In genomic region chr7:107581387-107582013, GRCh38 we compare ENCODE assay signal across 10 cellular contexts. TPM values are rescaled to one million over a fixed set of nuclear protein-coding genes. Genes with fewer than 3 reads are reported as not detected.
DNase-seq lines count a peak whose midpoint lies in the region; ATAC-seq, FAIRE-seq and TF ChIP-seq lines count a peak whose summit lies in the region.
"Had no signal": no experiment of that assay in that cellular context is flagged by ENCODE, and none has a peak within 500 bp of the region (broad histone marks: within the 10 kb centered on the region; RNA-seq: fewer than 3 reads in every experiment).

No MANE protein-coding gene starts in this region.

- H3K4me2 ChIP-seq in K562 (ENCODE audit: insufficient read depth, low read length) (peak overlapping the region; percentile 65), mesenchymal stem cell (ENCODE audit: low read length, poor library complexity, severe bottlenecking) (no peak overlapping the region)

- H2BK120ac ChIP-seq in mesenchymal stem cell (ENCODE audit: low read depth, low read length), result no peak overlapping the region

- H2AK5ac ChIP-seq in mesenchymal stem cell (ENCODE audit: low read length, severe bottlenecking), result no peak overlapping the region

- no peak overlapping the region for H2BK15ac ChIP-seq in mesenchymal stem cell (ENCODE audit: low read depth, poor library complexity, severe bottlenecking)

- H3K36me3 ChIP-seq in heart right ventricle (peaks cover 0 to 38% (median 10%) of the 10 kb centered on the region in 9 donors), K562 (ENCODE audit: control insufficient read depth, insufficient read depth, low read length) (peaks cover 40% of the 10 kb centered on the region), mesenchymal stem cell (ENCODE audit: control insufficient read depth in 1 of 2, insufficient read depth in 2 of 2, low read depth in 1 of 2, low read length in 2 of 2) (peaks cover 3 to 30% of the 10 kb centered on the region in 2 experiments), upper lobe of right lung (peaks cover 22% of the 10 kb centered on the region), H7 (replicated peaks; ENCODE audit: control insufficient read depth, insufficient read depth, low read length) (no peaks in the 10 kb centered on the region)

- WGBS in heart right ventricle, 2 donors, result 21 to 26% methylated on average over 5 of the region's 5 CpGs
- 22% methylated on average over 5 of the region's 5 CpGs for WGBS in K562 (ENCODE audit: insufficient coverage, low coverage, missing lambda C conversion rate)
- 89% methylated on average over 4 of the region's 5 CpGs for WGBS in mesenchymal stem cell

- peaks cover 19% of the 10 kb centered on the region for H3K79me1 ChIP-seq in mesenchymal stem cell (replicated peaks; ENCODE audit: low read length, poor library complexity, severe bottlenecking)

- no peak overlapping the region for H2BK5ac ChIP-seq in mesenchymal stem cell (ENCODE audit: low read depth, low read length, poor library complexity, severe bottlenecking)

- TF ChIP-seq RAD21 in K562 (CRISPR knock-in tag; conservative IDR thresholded peaks at IDR 0.05 in 1 of 2, IDR thresholded peaks at IDR 0.05 in 1 of 2), result no peak

- no peak overlapping the region for H3K23ac ChIP-seq in mesenchymal stem cell (ENCODE audit: low read length in 2 of 2)

- no peak overlapping the region for H2BK12ac ChIP-seq in mesenchymal stem cell (ENCODE audit: low read length in 2 of 2)

- H4K20me1 ChIP-seq in K562 (replicated peaks; ENCODE audit: control insufficient read depth, insufficient read depth, low read length), result no peaks in the 10 kb centered on the region

- no TSS peak for BruUV-seq in K562 (replicated peaks; lab: Mats Ljungman, UMichigan)

- peaks cover 49% of the 10 kb centered on the region for H3K79me2 ChIP-seq in K562 (ENCODE audit: control insufficient read depth, insufficient read depth, low read length)

- H3K27ac ChIP-seq in heart right ventricle (peak overlapping the region in 8 of 10 donors; percentile 96 to 99 (median 98)), K562 (ENCODE audit: extremely low read depth, low read depth, low read length) (peak overlapping the region; percentile 83; the same call in 2 of the 3 replicates), mesenchymal stem cell (ENCODE audit: low read length, poor library complexity, severe bottlenecking) (no peak overlapping the region), upper lobe of right lung (no peak overlapping the region)

- intact Hi-C loops in heart right ventricle (cut with DNase I) (loop anchor here in 5 of 10 donors (2.0 to 10.0 kb wide), 11 partner anchors 13 to 387 kb away; partner anchors contain the start of genes GPR22 (in 2 of the 5) and CBLL1 (in 1 of the 5)), left ventricle myocardium superior (cut with micrococcal nuclease) (no loop called here), K562 (cut with micrococcal nuclease) (loop anchor here (2.0 kb wide), 1 partner anchor 143 kb away; no protein-coding TSS in a partner anchor), upper lobe of right lung (cut with DNase I) (no loop called here)

- CTCF ChIA-PET in K562 (lab: Yijun Ruan, JAX; ENCODE audit: low intra/inter-chr PET ratio), result interaction anchor here (0.9 kb wide), 1 partner anchor 10 kb away, joined by 3 read pairs; no protein-coding TSS in a partner anchor

- H3K9ac ChIP-seq in K562 (ENCODE audit: insufficient read depth in 1 of 2, low read depth in 2 of 2, low read length in 2 of 2) (peak overlapping the region in 1 of 2 experiments; percentile 92; a peak in 3 of 4 replicates), mesenchymal stem cell (ENCODE audit: low read length) (peak overlapping the region; percentile 96)

- in situ Hi-C loops in K562 (cut with MboI), result no loop called here

- ATAC-seq in heart right ventricle (no peak), left ventricle myocardium superior (no peak), K562 (no peak), upper lobe of right lung (no peak)

- POLR2A ChIA-PET in K562 (lab: Yijun Ruan, JAX), result interaction anchor here (0.5 to 2.6 kb wide), 5 partner anchors 9 to 500 kb away, joined by 3 to 12 read pairs (median 3); partner anchors contain the start of genes COG5 and DUS4L

- H4K91ac ChIP-seq in mesenchymal stem cell (ENCODE audit: low read length), result no peak overlapping the region

- H3K9me1 ChIP-seq in K562 (ENCODE audit: control insufficient read depth, insufficient read depth, low read length), result no peaks in the 10 kb centered on the region

- H3K27me3 ChIP-seq in heart right ventricle (no peaks in the 10 kb centered on the region), K562 (ENCODE audit: control insufficient read depth in 2 of 2, insufficient read depth in 2 of 2, low read length in 2 of 2) (no peaks in the 10 kb centered on the region), mesenchymal stem cell (ENCODE audit: control insufficient read depth in 1 of 2, insufficient read depth in 1 of 2, low read length in 2 of 2) (no peaks in the 10 kb centered on the region), upper lobe of right lung (no peaks in the 10 kb centered on the region), H7 (ENCODE audit: control insufficient read depth, insufficient read depth, low read length) (no peaks in the 10 kb centered on the region)

- H4K8ac ChIP-seq in mesenchymal stem cell (ENCODE audit: low read length), result no peak overlapping the region

- TF ChIP-seq EP300 in K562 (IDR thresholded peaks at IDR 0.05; ENCODE audit: low read length), result no peak

- no peak overlapping the region for H3K14ac ChIP-seq in mesenchymal stem cell (ENCODE audit: low read length in 2 of 2)

- no peak overlapping the region for H3K18ac ChIP-seq in mesenchymal stem cell (ENCODE audit: low read depth in 1 of 2, low read length in 2 of 2)

- no peak for TF ChIP-seq POLR2A in K562 (conservative IDR thresholded peaks at IDR 0.05)

- no peak for TF ChIP-seq CTCF in heart right ventricle (IDR thresholded peaks at IDR 0.05)
- no peak for TF ChIP-seq CTCF in K562 (IDR thresholded peaks at IDR 0.05 in 2 of 3, conservative IDR thresholded peaks at IDR 0.05 in 1 of 3; ENCODE audit: insufficient read depth in 2 of 3, low read depth in 1 of 3, low read length in 3 of 3)
- no peak for TF ChIP-seq CTCF in upper lobe of right lung (IDR thresholded peaks at IDR 0.05)

- H2AFZ ChIP-seq in K562 (ENCODE audit: low read depth, low read length), result peak overlapping the region; percentile 13; the same call in 1 of the 2 replicates
- no peak overlapping the region for H2AFZ ChIP-seq in mesenchymal stem cell (ENCODE audit: low read depth, low read length)

- no peak for FAIRE-seq in K562 (lab: Jason Lieb, UNC)

- H3K4ac ChIP-seq in mesenchymal stem cell (ENCODE audit: low read depth in 1 of 2, low read length in 2 of 2), result no peak overlapping the region

- peaks cover 0 to 58% (median 31%) of the 10 kb centered on the region in 9 donors for H3K4me1 ChIP-seq in heart right ventricle
- H3K4me1 ChIP-seq in K562 (replicated peaks in 1 of 2; ENCODE audit: control insufficient read depth in 2 of 2, insufficient read depth in 2 of 2, low read length in 2 of 2), result peaks cover 6 to 13% of the 10 kb centered on the region in 2 experiments; a peak in 4 of 5 replicates
- no peaks in the 10 kb centered on the region for H3K4me1 ChIP-seq in mesenchymal stem cell (ENCODE audit: control insufficient read depth, insufficient read depth, low read depth, low read length)
- peaks cover 18% of the 10 kb centered on the region for H3K4me1 ChIP-seq in upper lobe of right lung

- H3K4me3 ChIP-seq in heart right ventricle (peak overlapping the region; percentile 56 to 90 (median 74)), K562 (peak overlapping the region; percentile 62), mesenchymal stem cell (ENCODE audit: insufficient read depth in 1 of 2, low read depth in 1 of 2, low read length in 2 of 2) (peak overlapping the region in 1 of 2 experiments; percentile 96), upper lobe of right lung (peak overlapping the region; percentile 86), H7 (ENCODE audit: insufficient read depth, low read depth, low read length) (no peak overlapping the region)

- H3K9me3 ChIP-seq in heart right ventricle, result no peaks in the 10 kb centered on the region
- H3K9me3 ChIP-seq in K562 (replicated peaks; ENCODE audit: control insufficient read depth, insufficient read depth, low read depth, low read length), result no peaks in the 10 kb centered on the region
- H3K9me3 ChIP-seq in mesenchymal stem cell (ENCODE audit: control insufficient read depth, low read length), result no peaks in the 10 kb centered on the region
- no peaks in the 10 kb centered on the region for H3K9me3 ChIP-seq in upper lobe of right lung

- DNase-seq in heart right ventricle (no peak), left ventricle myocardium superior (no peak), K562 (ENCODE audit: extremely low read depth in 1 of 4, low spot score in 3 of 4) (peak in 1 of 4 experiments; percentile 26), mesenchymal stem cell (peak; percentile 7), upper lobe of right lung (no peak), A172 (ENCODE audit: low spot score) (no peak), SIG-M5 treated with dmso at 0.1 percent for 504 hours (lab: John Stamatoyannopoulos, UW; ENCODE audit: unreplicated experiment) (no peak), H7 (no peak)
- DNase-seq: hypothalamus, NCI-H345 had no signal

RNA-seq across cellular contexts. Expression of gene BCAP29, which starts 1.5 kb away (rescaled TPM):
- 100 to 1,000 TPM in 9 of 10 donors, 10 to 100 TPM in 1; 94.7 to 141 (median 118) TPM for total RNA-seq in heart right ventricle
- 100 to 1,000 TPM in 1 of 2 donors, 10 to 100 TPM in 1; 62.7 to 107 TPM for polyA plus RNA-seq in heart right ventricle
- 114 TPM for total RNA-seq in left ventricle myocardium superior
- 51.4 and 124 TPM in 2 replicates for total RNA-seq in K562 (2011; cell fraction: chromatin; rRNA removed; ENCODE audit: low replicate concordance)
- 40.4 and 42.2 TPM in 2 replicates for total RNA-seq in K562 (2011; cell fraction: nucleolus; rRNA removed)
- 91.8 and 107 TPM in 2 replicates for total RNA-seq in K562 (2011; cell fraction: nucleoplasm; rRNA removed)
- total RNA-seq in K562 (2014; rRNA removed), result 57.5 and 64.5 TPM in 2 replicates
- total RNA-seq in K562 (2014; rRNA removed; fragmentation: Illumina TruSeq; extraction: Trizol), result 113 and 136 TPM in 2 replicates
- 127 and 129 TPM in 2 replicates for total RNA-seq in K562 (2015; rRNA removed; fragmentation: Illumina TruSeq; extraction: Trizol)
- total RNA-seq in K562 (2021), result 78.7 and 89.6 TPM in 2 replicates
- 47.0 and 91.8 TPM in 2 replicates for polyA plus RNA-seq in K562 (2011; rRNA removed)
- polyA plus RNA-seq in K562 (2011; cell fraction: cytosol; rRNA removed), result 15.0 and 31.1 TPM in 2 replicates
- polyA plus RNA-seq in K562 (2011; cell fraction: nucleus; rRNA removed), result 26.8 and 31.0 TPM in 2 replicates
- 79.2 and 87.0 TPM in 2 replicates for polyA plus RNA-seq in K562 (2012)
- 122 and 137 TPM in 2 replicates for polyA plus RNA-seq in K562 (2014; fragmentation: Illumina TruSeq; extraction: Trizol)
- 10 to 100 TPM; 63.4 to 64.4 TPM for polyA plus RNA-seq in K562 (2014; fragmentation: Nextera tagmentation; extraction: Ambion mirVana)
- polyA plus RNA-seq in K562 (2014; rRNA removed), result 77.0 and 79.7 TPM in 2 replicates
- 68.8 and 75.1 TPM in 2 replicates for polyA minus RNA-seq in K562 (2011; rRNA and poly(A)+ RNA removed)
- polyA minus RNA-seq in K562 (2011; cell fraction: cytosol; rRNA and poly(A)+ RNA removed), result 16.3 and 35.2 TPM in 2 replicates
- polyA minus RNA-seq in K562 (2011; cell fraction: nucleus; rRNA and poly(A)+ RNA removed), result 50.6 and 69.1 TPM in 2 replicates
- 57.1 TPM for polyA plus RNA-seq in mesenchymal stem cell (2013, experiment 1 of 2)
- polyA plus RNA-seq in mesenchymal stem cell (2013, experiment 2 of 2), result 55.8 TPM
- 78.4 TPM for total RNA-seq in upper lobe of right lung
- 127 and 151 TPM in 2 replicates for total RNA-seq in A172 (2014; rRNA removed; shearing (Covaris generic))
- 26.8 and 31.0 TPM in 2 replicates for total RNA-seq in H7 (2014; rRNA removed; shearing (Covaris generic))

RNA-seq across cellular contexts. Expression of gene DUS4L, which starts 17.7 kb away (rescaled TPM):
- total RNA-seq in heart right ventricle, result 10 to 100 TPM in 2 of 10 donors, 1 to 10 TPM in 8; 6.6 to 10.6 (median 9.0) TPM
- 1 to 10 TPM; 3.0 to 5.7 TPM for polyA plus RNA-seq in heart right ventricle
- total RNA-seq in left ventricle myocardium superior, result 6.6 TPM
- total RNA-seq in K562 (2011; cell fraction: chromatin; rRNA removed; ENCODE audit: low replicate concordance), result 25.3 and 48.5 TPM in 2 replicates
- 14.5 and 19.7 TPM in 2 replicates for total RNA-seq in K562 (2011; cell fraction: nucleolus; rRNA removed)
- 29.6 and 44.7 TPM in 2 replicates for total RNA-seq in K562 (2011; cell fraction: nucleoplasm; rRNA removed)
- 24.9 and 26.7 TPM in 2 replicates for total RNA-seq in K562 (2014; rRNA removed)
- total RNA-seq in K562 (2014; rRNA removed; fragmentation: Illumina TruSeq; extraction: Trizol), result 33.6 and 36.3 TPM in 2 replicates
- 25.6 and 28.9 TPM in 2 replicates for total RNA-seq in K562 (2015; rRNA removed; fragmentation: Illumina TruSeq; extraction: Trizol)
- total RNA-seq in K562 (2021), result 25.7 and 27.4 TPM in 2 replicates
- polyA plus RNA-seq in K562 (2011; rRNA removed), result 20.2 and 29.4 TPM in 2 replicates
- 6.2 and 10.9 TPM in 2 replicates for polyA plus RNA-seq in K562 (2011; cell fraction: cytosol; rRNA removed)
- 17.7 and 18.7 TPM in 2 replicates for polyA plus RNA-seq in K562 (2011; cell fraction: nucleus; rRNA removed)
- 19.9 and 24.0 TPM in 2 replicates for polyA plus RNA-seq in K562 (2012)
- 23.9 and 28.6 TPM in 2 replicates for polyA plus RNA-seq in K562 (2014; fragmentation: Illumina TruSeq; extraction: Trizol)
- 10 to 100 TPM; 12.2 to 14.5 TPM for polyA plus RNA-seq in K562 (2014; fragmentation: Nextera tagmentation; extraction: Ambion mirVana)
- 31.4 and 33.1 TPM in 2 replicates for polyA plus RNA-seq in K562 (2014; rRNA removed)
- polyA minus RNA-seq in K562 (2011; rRNA and poly(A)+ RNA removed), result 23.2 and 30.6 TPM in 2 replicates
- 7.9 and 10.7 TPM in 2 replicates for polyA minus RNA-seq in K562 (2011; cell fraction: cytosol; rRNA and poly(A)+ RNA removed)
- polyA minus RNA-seq in K562 (2011; cell fraction: nucleus; rRNA and poly(A)+ RNA removed), result 20.6 and 25.8 TPM in 2 replicates
- 4.2 TPM for polyA plus RNA-seq in mesenchymal stem cell (2013, experiment 1 of 2)
- 4.7 TPM for polyA plus RNA-seq in mesenchymal stem cell (2013, experiment 2 of 2)
- 5.2 TPM for total RNA-seq in upper lobe of right lung
- total RNA-seq in A172 (2014; rRNA removed; shearing (Covaris generic)), result 16.0 and 33.9 TPM in 2 replicates
- total RNA-seq in H7 (2014; rRNA removed; shearing (Covaris generic)), result 22.9 and 28.6 TPM in 2 replicates

RNA-seq across cellular contexts. Expression of gene COG5, which starts 17.8 kb away (rescaled TPM):
- total RNA-seq in heart right ventricle (10 to 100 TPM; 44.2 to 65.8 (median 53.0) TPM), left ventricle myocardium superior (54.0 TPM), K562 (2014; rRNA removed) (57.1 and 75.1 TPM in 2 replicates), K562 (2014; rRNA removed; fragmentation: Illumina TruSeq; extraction: Trizol) (56.4 and 70.4 TPM in 2 replicates), K562 (2015; rRNA removed; fragmentation: Illumina TruSeq; extraction: Trizol) (57.6 and 65.5 TPM in 2 replicates), K562 (2021) (57.0 and 58.0 TPM in 2 replicates), upper lobe of right lung (39.6 TPM)
- polyA plus RNA-seq in heart right ventricle (10 to 100 TPM in 1 of 2 donors, 1 to 10 TPM in 1; 8.4 to 14.7 TPM), K562 (2011; rRNA removed) (45.1 and 63.6 TPM in 2 replicates), K562 (2014; fragmentation: Illumina TruSeq; extraction: Trizol) (31.0 and 42.5 TPM in 2 replicates), K562 (2014; fragmentation: Nextera tagmentation; extraction: Ambion mirVana) (10 to 100 TPM; 15.3 to 25.9 TPM), K562 (2014; rRNA removed) (40.5 and 52.6 TPM in 2 replicates)
- total RNA-seq in K562 (2011; cell fraction: chromatin; rRNA removed; ENCODE audit: low replicate concordance), result 168 and 479 TPM in 2 replicates
- total RNA-seq in K562 (2011; cell fraction: nucleolus; rRNA removed), result 44.5 and 53.0 TPM in 2 replicates
- total RNA-seq in K562 (2011; cell fraction: nucleoplasm; rRNA removed), result 102 and 103 TPM in 2 replicates
- 17.2 and 28.4 TPM in 2 replicates for polyA plus RNA-seq in K562 (2011; cell fraction: cytosol; rRNA removed)
- polyA plus RNA-seq in K562 (2011; cell fraction: nucleus; rRNA removed), result 34.3 and 49.8 TPM in 2 replicates
- 29.9 and 34.0 TPM in 2 replicates for polyA plus RNA-seq in K562 (2012)
- polyA minus RNA-seq in K562 (2011; rRNA and poly(A)+ RNA removed), result 216 and 243 TPM in 2 replicates
- 26.6 and 47.7 TPM in 2 replicates for polyA minus RNA-seq in K562 (2011; cell fraction: cytosol; rRNA and poly(A)+ RNA removed)
- 128 and 167 TPM in 2 replicates for polyA minus RNA-seq in K562 (2011; cell fraction: nucleus; rRNA and poly(A)+ RNA removed)
- polyA plus RNA-seq in mesenchymal stem cell (2013, experiment 1 of 2), result 18.3 TPM
- 19.7 TPM for polyA plus RNA-seq in mesenchymal stem cell (2013, experiment 2 of 2)
- 28.1 and 84.0 TPM in 2 replicates for total RNA-seq in A172 (2014; rRNA removed; shearing (Covaris generic))
- 13.5 and 18.4 TPM in 2 replicates for total RNA-seq in H7 (2014; rRNA removed; shearing (Covaris generic))

Comparison
In these comparisons a context has a peak if more than half of its experiments do, and no peak if none do; other contexts are left out.
1. H3K27ac ChIP-seq: peak in heart right ventricle (8 of 10) and K562 (single experiment); none in mesenchymal stem cell (single experiment) and upper lobe of right lung (single experiment).